Comparison of ENCODE assay signal across 8 cellular contexts in the genomic region with DNA sequence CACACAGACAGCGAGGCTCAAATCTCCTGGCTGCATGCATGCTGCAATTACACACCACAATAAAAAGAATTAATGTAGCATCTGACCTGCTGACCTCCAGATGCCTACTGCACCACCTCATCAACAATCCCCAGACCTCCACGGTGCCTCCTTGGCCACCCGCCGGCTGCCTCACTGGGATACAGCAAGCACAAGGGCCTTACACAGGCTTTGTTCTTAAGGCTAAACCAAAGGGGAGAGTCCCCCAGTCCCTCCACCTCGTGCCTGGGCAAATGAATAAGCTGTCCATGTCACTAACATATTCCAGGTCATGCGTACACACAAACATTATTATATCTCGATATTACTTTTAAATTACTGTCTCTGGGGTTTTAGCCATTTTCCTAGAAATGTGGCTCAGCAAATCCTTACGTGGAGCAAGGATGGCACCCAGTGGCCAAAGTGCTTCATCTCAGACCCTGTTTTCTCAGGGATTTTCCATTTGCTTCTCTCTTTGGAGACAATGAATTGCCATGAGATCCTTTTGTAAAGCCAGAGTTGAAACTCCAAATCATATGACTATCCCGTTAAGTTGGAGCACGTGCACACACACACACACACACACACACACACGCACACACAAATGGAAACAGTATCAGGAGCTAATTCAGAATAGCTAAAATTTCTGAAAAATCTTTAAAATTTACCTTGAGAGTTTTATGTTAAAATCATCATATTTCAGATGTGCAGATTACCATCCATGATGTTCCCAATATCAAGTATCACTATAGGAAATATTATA.
DNase-seq lines count a peak whose midpoint lies in the region; ATAC-seq and TF ChIP-seq lines count a peak whose summit lies in the region.

No MANE protein-coding gene starts in this region.

- H3K9ac ChIP-seq in SK-N-SH, result no peak overlapping the region

- no peaks in the 10 kb centered on the region for H3K36me3 ChIP-seq in BE2C
- H3K36me3 ChIP-seq in SK-N-SH (replicated peaks in 1 of 2; ENCODE audit: control insufficient read depth in 1 of 2, insufficient read depth in 2 of 2, low read length in 1 of 2), result no peaks in the 10 kb centered on the region

- no peak overlapping the region for H3K4me3 ChIP-seq in BE2C (ENCODE audit: low read depth, low read length)
- H3K4me3 ChIP-seq in SK-N-SH (ENCODE audit: low read depth in 2 of 2, low read length in 1 of 2), result peak overlapping the region in 1 of 2 experiments; percentile 26; a peak in 1 of 4 replicates

- DNase-seq in BE2C (peak; percentile 53), HS-27A (ENCODE audit: low read depth) (peak; percentile 9), SK-N-SH (peak; percentile 51), foreskin melanocyte (peak; percentile 87), putamen (ENCODE audit: low spot score) (peak; percentile 50)
- DNase-seq in effector CD8-positive, alpha-beta T cell (lab: John Stamatoyannopoulos, UW), result no peak

- H3K9me3 ChIP-seq in BE2C (no peaks in the 10 kb centered on the region), SK-N-SH (no peaks in the 10 kb centered on the region)

- CTCF ChIA-PET in SK-N-SH (lab: Yijun Ruan, JAX), result interaction anchor here (0.6 to 2.8 kb wide), 37 partner anchors 9 to 1114 kb away, joined by 3 to 22 read pairs (median 4); a partner anchor contains a TSS

- POLR2A ChIA-PET in SK-N-SH (lab: Yijun Ruan, JAX), result interaction anchor here (0.5 kb wide), 1 partner anchor 595 kb away, joined by 3 read pairs; no protein-coding TSS in a partner anchor

- H3F3A ChIP-seq in SK-N-SH (replicated peaks; ENCODE audit: insufficient read depth), result no peaks in the 10 kb centered on the region

- H4K20me1 ChIP-seq in SK-N-SH (ENCODE audit: insufficient read depth), result no peaks in the 10 kb centered on the region

- H2AFZ ChIP-seq in SK-N-SH (ENCODE audit: low read depth), result 0 out of 2 replicates have a peak overlapping the region, but pooled peaks have one; percentile 22

- H3K9me2 ChIP-seq in SK-N-SH, result no peaks in the 10 kb centered on the region

- ATAC-seq in HG03025 (IDR thresholded peaks at IDR 0.05; ENCODE audit: low FRiP score, unreplicated experiment) (no peak), GM18498 (IDR thresholded peaks at IDR 0.05; ENCODE audit: unreplicated experiment) (no peak)

- no peak overlapping the region; a peak in 1 of 4 replicates for H3K27ac ChIP-seq in SK-N-SH (ENCODE audit: low read depth in 2 of 2, low read length in 1 of 2)

- H3K4me1 ChIP-seq in BE2C (peaks cover 8% of the 10 kb centered on the region), SK-N-SH (ENCODE audit: control insufficient read depth in 1 of 2, insufficient read depth in 2 of 2, low read depth in 1 of 2, low read length in 1 of 2) (peaks cover 0 to 21% of the 10 kb centered on the region in 2 experiments; a peak in 2 of 4 replicates)

- peak; percentile 97 for TF ChIP-seq RAD21 in SK-N-SH (IDR thresholded peaks at IDR 0.05; ENCODE audit: low read length)

- no peaks in the 10 kb centered on the region for H3K27me3 ChIP-seq in BE2C
- H3K27me3 ChIP-seq in SK-N-SH (ENCODE audit: insufficient read depth), result no peaks in the 10 kb centered on the region

- WGBS in SK-N-SH (ENCODE audit: low lambda C conversion rate), result 46% methylated on average over 11 of the region's 11 CpGs

- H3K79me2 ChIP-seq in SK-N-SH (ENCODE audit: insufficient read depth), result no peaks in the 10 kb centered on the region

- no peak overlapping the region for H3K4me2 ChIP-seq in SK-N-SH

- TF ChIP-seq EP300 in SK-N-SH (IDR thresholded peaks at IDR 0.05; ENCODE audit: borderline replicate concordance in 1 of 2, low read depth in 1 of 2, low read length in 1 of 2), result no peak

- TF ChIP-seq CTCF in BE2C (IDR thresholded peaks at IDR 0.05; ENCODE audit: low read depth, low read length) (peak; percentile 67), SK-N-SH (IDR thresholded peaks at IDR 0.05) (peak; percentile 62)

TF ChIP-seq in SK-N-SH, 30 proteins besides CTCF, POLR2A, EP300 and RAD21:
- TF ChIP-seq POLR2AphosphoS5 (IDR thresholded peaks at IDR 0.05; ENCODE audit: low read depth, low read length) (no peak), EZH2phosphoT487 (IDR thresholded peaks at IDR 0.05; ENCODE audit: borderline replicate concordance, low read depth) (no peak), GABPA (IDR thresholded peaks at IDR 0.05; ENCODE audit: low read depth) (no peak), TAF1 (IDR thresholded peaks at IDR 0.05; ENCODE audit: borderline replicate concordance, low read depth, low read length) (no peak), TEAD4 (IDR thresholded peaks at IDR 0.05; ENCODE audit: borderline replicate concordance, insufficient read depth) (no peak), SMC3 (IDR thresholded peaks at IDR 0.05; ENCODE audit: low read depth, low read length) (peak; percentile 67), MXI1 (IDR thresholded peaks at IDR 0.05; ENCODE audit: low read depth, low read length) (peak; percentile 45; the same call in 1 of the 2 replicates), RFX5 (IDR thresholded peaks at IDR 0.05; ENCODE audit: low read length) (no peak)
- TF ChIP-seq, protein P1, sequence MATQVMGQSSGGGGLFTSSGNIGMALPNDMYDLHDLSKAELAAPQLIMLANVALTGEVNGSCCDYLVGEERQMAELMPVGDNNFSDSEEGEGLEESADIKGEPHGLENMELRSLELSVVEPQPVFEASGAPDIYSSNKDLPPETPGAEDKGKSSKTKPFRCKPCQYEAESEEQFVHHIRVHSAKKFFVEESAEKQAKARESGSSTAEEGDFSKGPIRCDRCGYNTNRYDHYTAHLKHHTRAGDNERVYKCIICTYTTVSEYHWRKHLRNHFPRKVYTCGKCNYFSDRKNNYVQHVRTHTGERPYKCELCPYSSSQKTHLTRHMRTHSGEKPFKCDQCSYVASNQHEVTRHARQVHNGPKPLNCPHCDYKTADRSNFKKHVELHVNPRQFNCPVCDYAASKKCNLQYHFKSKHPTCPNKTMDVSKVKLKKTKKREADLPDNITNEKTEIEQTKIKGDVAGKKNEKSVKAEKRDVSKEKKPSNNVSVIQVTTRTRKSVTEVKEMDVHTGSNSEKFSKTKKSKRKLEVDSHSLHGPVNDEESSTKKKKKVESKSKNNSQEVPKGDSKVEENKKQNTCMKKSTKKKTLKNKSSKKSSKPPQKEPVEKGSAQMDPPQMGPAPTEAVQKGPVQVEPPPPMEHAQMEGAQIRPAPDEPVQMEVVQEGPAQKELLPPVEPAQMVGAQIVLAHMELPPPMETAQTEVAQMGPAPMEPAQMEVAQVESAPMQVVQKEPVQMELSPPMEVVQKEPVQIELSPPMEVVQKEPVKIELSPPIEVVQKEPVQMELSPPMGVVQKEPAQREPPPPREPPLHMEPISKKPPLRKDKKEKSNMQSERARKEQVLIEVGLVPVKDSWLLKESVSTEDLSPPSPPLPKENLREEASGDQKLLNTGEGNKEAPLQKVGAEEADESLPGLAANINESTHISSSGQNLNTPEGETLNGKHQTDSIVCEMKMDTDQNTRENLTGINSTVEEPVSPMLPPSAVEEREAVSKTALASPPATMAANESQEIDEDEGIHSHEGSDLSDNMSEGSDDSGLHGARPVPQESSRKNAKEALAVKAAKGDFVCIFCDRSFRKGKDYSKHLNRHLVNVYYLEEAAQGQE (IDR thresholded peaks at IDR 0.05; ENCODE audit: low read depth, low read length), result no peak
